21 cellular contexts compared by ENCODE assay signal in the genomic region with DNA sequence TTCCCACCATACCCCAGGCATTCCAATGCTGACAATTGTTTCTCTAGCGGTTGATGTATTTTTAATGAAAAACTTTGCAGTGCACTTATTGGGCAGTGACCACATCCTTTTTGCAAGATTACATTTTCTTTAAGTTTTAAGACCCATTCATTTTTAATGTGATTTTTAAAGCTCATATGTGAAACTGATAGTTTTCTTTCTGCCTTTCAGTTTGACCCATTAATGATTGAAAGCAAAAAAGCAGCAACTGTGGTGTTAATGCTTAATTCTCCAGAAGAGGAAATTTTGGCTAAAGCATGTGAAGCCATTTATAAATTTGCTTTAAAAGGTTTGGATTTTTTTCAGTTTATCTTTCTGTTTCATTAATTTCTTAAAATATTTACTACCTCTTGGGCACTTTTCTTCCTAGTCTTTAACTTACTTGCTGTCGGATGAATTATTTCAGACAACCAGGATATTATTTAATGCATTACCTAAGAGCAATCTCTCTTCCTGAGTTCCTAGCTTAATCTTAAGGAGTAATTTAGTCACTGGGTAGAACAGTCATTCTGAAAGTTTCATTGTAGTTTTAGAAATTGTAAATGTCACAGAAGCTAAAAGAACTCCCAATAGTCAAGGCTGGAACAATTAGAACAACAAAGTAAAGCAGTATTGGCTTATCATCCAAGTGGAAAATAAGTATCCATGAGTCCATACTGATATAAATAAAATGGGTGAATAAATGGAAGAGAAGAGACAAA. TPM values are rescaled to one million over a fixed set of nuclear protein-coding genes. Genes with fewer than 3 reads are reported as not detected.
DNase-seq lines count a peak whose midpoint lies in the region; ATAC-seq and FAIRE-seq lines count a peak whose summit lies in the region.
"Had no signal": no experiment of that assay in that cellular context is flagged by ENCODE, and none has a peak within 500 bp of the region (broad histone marks: within the 10 kb centered on the region; RNA-seq: fewer than 3 reads in every experiment).

No MANE protein-coding gene starts in this region.

- H3K27ac Mint-ChIP-seq in activated T-cell treated with anti-CD3 and anti-CD28 coated beads, Interleukin-2, amount 50 U/mL, for 24 hours = peak overlapping the region; percentile 42
- H3K27ac Mint-ChIP-seq: CD4-positive, alpha-beta memory T cell; memory B cell had no signal

- DNase-seq in activated T-cell treated with anti-CD3 and anti-CD28 coated beads, Interleukin-2, amount 50 U/mL, for 24 hours = no peak
- DNase-seq in activated T-cell treated with anti-CD3 and anti-CD28 coated beads for 4 hours (no peak), NCI-H748 (lab: John Stamatoyannopoulos, UW; ENCODE audit: unreplicated experiment) (no peak), frontal cortex (ENCODE audit: low spot score in 2 of 2) (no peak), COLO668 (lab: John Stamatoyannopoulos, UW; ENCODE audit: unreplicated experiment) (no peak)
- DNase-seq in stimulated activated naive CD8-positive, alpha-beta T cell treated with anti-CD3 and anti-CD28 coated beads, Interleukin-15, Interleukin-2, amounts not matched to agents 100 U/mL and 50 U/mL, for 24 hours = no peak
- DNase-seq: activated CD4-positive, alpha-beta T cell treated with anti-CD3 and anti-CD28 coated beads, Interleukin-2, amount 50 U/mL, for 4 hours; anterior cingulate cortex; CD4-positive, alpha-beta memory T cell; H7; KBM-7; NCI-H1417; NCI-H446 treated with DMSO at 0.1 percent for 48 hours; OCI-M1 had no signal

- peak; percentile 75 for ATAC-seq in GM21447 (IDR thresholded peaks at IDR 0.05; ENCODE audit: unreplicated experiment)
- peak; percentile 71 for ATAC-seq in HG03064 (IDR thresholded peaks at IDR 0.05; ENCODE audit: low read depth, unreplicated experiment)
- peak; percentile 52 for ATAC-seq in stimulated activated naive CD8-positive, alpha-beta T cell treated with anti-CD3 and anti-CD28 coated beads, Interleukin-15, Interleukin-2, amounts not matched to agents 100 U/mL and 50 U/mL, for 24 hours

- H3K27me3 Mint-ChIP-seq in activated T-cell treated with anti-CD3 and anti-CD28 coated beads, Interleukin-2, amount 50 U/mL, for 24 hours = peaks cover 9% of the 10 kb centered on the region

- no peak overlapping the region for H3K4me3 Mint-ChIP-seq in activated T-cell treated with anti-CD3 and anti-CD28 coated beads, Interleukin-2, amount 50 U/mL, for 24 hours
- H3K4me3 Mint-ChIP-seq: CD4-positive, alpha-beta memory T cell; memory B cell had no signal

- peaks cover 13% of the 10 kb centered on the region for H3K9me3 Mint-ChIP-seq in activated T-cell treated with anti-CD3 and anti-CD28 coated beads, Interleukin-2, amount 50 U/mL, for 24 hours

- no peak for FAIRE-seq in frontal cortex (lab: Jason Lieb, UNC)
- FAIRE-seq: colon, islet of Langerhans had no signal

- H3K4me1 Mint-ChIP-seq in activated T-cell treated with anti-CD3 and anti-CD28 coated beads, Interleukin-2, amount 50 U/mL, for 24 hours (ENCODE audit: low read depth) = peaks cover 13% of the 10 kb centered on the region
- H3K4me1 Mint-ChIP-seq: CD4-positive, alpha-beta memory T cell; memory B cell had no signal

- no peaks in the 10 kb centered on the region for H3K36me3 Mint-ChIP-seq in activated T-cell treated with anti-CD3 and anti-CD28 coated beads, Interleukin-2, amount 50 U/mL, for 24 hours (ENCODE audit: low read depth)

RNA-seq across cellular contexts. Expression of gene ARMC3, which starts 18.3 kb away (rescaled TPM):
- 3.3 TPM for total RNA-seq in frontal cortex
- total RNA-seq: CD4-positive, alpha-beta memory T cell; right atrium auricular region; ureter had no signal
